8 cellular contexts compared by ENCODE assay signal in the genomic region with DNA sequence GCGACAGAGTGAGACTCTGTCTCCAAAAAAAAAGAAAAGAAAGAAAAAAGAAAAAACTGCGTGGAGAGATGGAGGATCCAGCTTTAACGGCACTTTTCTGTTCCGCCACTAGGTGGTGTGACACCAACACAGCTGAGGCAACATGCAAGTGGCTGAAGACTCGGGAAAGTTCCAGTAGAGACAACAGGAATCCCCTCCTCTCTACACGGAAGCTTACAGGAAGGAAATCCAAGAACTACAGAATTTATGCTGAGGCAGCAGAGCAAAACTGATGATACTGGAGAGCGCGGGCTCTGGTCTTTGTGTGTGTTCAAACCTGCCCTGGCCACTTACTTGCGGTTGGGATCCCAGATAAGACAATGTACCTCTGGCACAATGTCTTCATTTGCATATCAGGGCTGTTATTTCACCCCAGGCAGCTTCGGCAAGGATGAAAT.
DNase-seq lines count a peak whose midpoint lies in the region; ATAC-seq, FAIRE-seq and TF ChIP-seq lines count a peak whose summit lies in the region.

No MANE protein-coding gene starts in this region.

- FAIRE-seq in GM19239 (lab: Jason Lieb, UNC) = peak; percentile 88

- TF ChIP-seq CTCF in AG09309 (IDR thresholded peaks at IDR 0.05; ENCODE audit: control insufficient read depth, insufficient read depth, low read depth, low read length, missing control alignments) = peak; percentile 89

- no peak for ATAC-seq in GM21367 (IDR thresholded peaks at IDR 0.05; ENCODE audit: unreplicated experiment)

- DNase-seq in AG09309 (ENCODE audit: low read depth) (peak; percentile 38), GM19239 (ENCODE audit: insufficient read length, low spot score) (peak; percentile 67), NCI-H2227 treated with DMSO at 0.1 percent for 48 hours (lab: John Stamatoyannopoulos, UW) (peak; percentile 23), dedifferentiated amniotic fluid mesenchymal stem cell (ENCODE audit: extremely low spot score) (peak; percentile 65), kidney tubule cell (ENCODE audit: low spot score) (peak; percentile 87)
- peak; percentile 44 to 49 for DNase-seq in activated CD4-positive, alpha-beta T cell treated with anti-CD3 and anti-CD28 coated beads for 24 hours (ENCODE audit: low read depth in 2 of 2)
- peak; percentile 59 for DNase-seq in stimulated activated CD4-positive, alpha-beta T cell treated with anti-CD3 and anti-CD28 coated beads, Interleukin-1b, Interleukin-23, amount 100 ng/mL, for 48 hours

- no peak overlapping the region for H3K4me3 ChIP-seq in AG09309 (ENCODE audit: control insufficient read depth, low read depth, low read length)

Comparison
In these comparisons a context has a peak if more than half of its experiments do, and no peak if none do; other contexts are left out.
1. DNase-seq: peak in every context shown above with its lines; median percentile 87 in kidney tubule cell; 67 in GM19239; 65 in dedifferentiated amniotic fluid mesenchymal stem cell; 59 in stimulated activated CD4-positive, alpha-beta T cell treated with anti-CD3 and anti-CD28 coated beads, Interleukin-1b, Interleukin-23, amount 100 ng/mL, for 48 hours; 46 in activated CD4-positive, alpha-beta T cell treated with anti-CD3 and anti-CD28 coated beads for 24 hours; 38 in AG09309; 23 in NCI-H2227 treated with DMSO at 0.1 percent for 48 hours.